ENCODE assay signal across 13 cellular contexts in the genomic region with DNA sequence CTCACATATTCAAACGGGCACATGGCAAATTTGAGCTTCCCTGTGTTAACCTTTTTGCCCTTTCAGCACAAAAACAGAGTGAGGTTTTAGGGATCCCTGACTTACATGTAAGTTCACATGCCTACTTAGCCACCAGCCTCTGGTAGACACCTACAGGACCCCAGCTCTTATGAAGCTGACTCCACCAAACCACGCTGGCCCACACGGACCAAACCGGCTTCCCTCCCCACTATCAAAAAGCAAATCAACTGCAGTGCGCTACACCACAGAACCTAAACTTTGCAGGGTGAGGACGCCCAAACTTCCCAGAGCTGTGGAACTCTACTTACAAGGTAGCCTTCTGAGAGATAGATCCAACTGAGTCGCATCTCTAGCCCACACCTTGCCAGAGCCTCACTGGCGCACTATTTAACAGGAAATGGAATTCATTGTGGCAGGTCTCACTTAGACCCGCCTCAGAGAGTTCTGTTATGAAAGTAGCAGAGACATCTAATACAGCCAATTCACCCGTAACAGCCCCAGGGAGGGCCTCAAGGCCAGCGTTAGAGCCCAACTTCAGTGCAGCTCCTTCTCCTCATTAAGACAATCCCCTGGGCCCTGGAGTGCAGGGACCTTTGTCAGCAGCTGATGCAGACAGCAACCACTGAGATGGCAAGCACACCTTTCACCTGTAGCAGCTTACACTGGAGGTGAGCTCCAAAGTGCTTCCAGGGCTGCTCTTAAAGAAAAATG. TPM values are rescaled to one million over a fixed set of nuclear protein-coding genes. Genes with fewer than 3 reads are reported as not detected.
DNase-seq lines count a peak whose midpoint lies in the region; ATAC-seq and TF ChIP-seq lines count a peak whose summit lies in the region.
"Had no signal": no experiment of that assay in that cellular context is flagged by ENCODE, and none has a peak within 500 bp of the region (broad histone marks: within the 10 kb centered on the region; RNA-seq: fewer than 3 reads in every experiment).

No MANE protein-coding gene starts in this region.

- no peak overlapping the region for H2BK15ac ChIP-seq in mesenchymal stem cell (ENCODE audit: low read depth, poor library complexity, severe bottlenecking)

- H3K36me3 ChIP-seq in left ventricle myocardium inferior = peaks cover 62% of the 10 kb centered on the region
- peaks cover 0 to 100% (median 29%) of the 10 kb centered on the region in 9 donors for H3K36me3 ChIP-seq in heart right ventricle
- peaks cover 47 to 91% of the 10 kb centered on the region in 2 experiments for H3K36me3 ChIP-seq in mesenchymal stem cell (ENCODE audit: control insufficient read depth in 1 of 2, insufficient read depth in 2 of 2, low read depth in 1 of 2, low read length in 2 of 2)
- H3K36me3 ChIP-seq in PC-9 (ENCODE audit: low read depth) = peaks cover 30% of the 10 kb centered on the region

- peaks cover 10% of the 10 kb centered on the region for H3K79me1 ChIP-seq in mesenchymal stem cell (replicated peaks; ENCODE audit: low read length, poor library complexity, severe bottlenecking)

- H2BK5ac ChIP-seq in mesenchymal stem cell (ENCODE audit: low read depth, low read length, poor library complexity, severe bottlenecking) = no peak overlapping the region

- H3K79me2 ChIP-seq in PC-9 (ENCODE audit: low read depth) = no peaks in the 10 kb centered on the region

- no peaks in the 10 kb centered on the region for H3K9me3 Mint-ChIP-seq in activated naive CD8-positive, alpha-beta T cell treated with anti-CD3 and anti-CD28 coated beads, Interleukin-2, amount 50 U/mL, for 24 hours
- no peaks in the 10 kb centered on the region for H3K9me3 Mint-ChIP-seq in type B pancreatic cell
- H3K9me3 Mint-ChIP-seq: activated CD4-positive, alpha-beta T cell treated with anti-CD3 and anti-CD28 coated beads, Interleukin-2, amount 10 ng/mL, durations not matched to agents 24 days and 14 days; activated naive CD4-positive, alpha-beta T cell treated with anti-CD3 and anti-CD28 coated beads for 36 hours had no signal

- no peak overlapping the region for H2BK120ac ChIP-seq in mesenchymal stem cell (ENCODE audit: low read depth, low read length)

- H3K27ac Mint-ChIP-seq in activated naive CD8-positive, alpha-beta T cell treated with anti-CD3 and anti-CD28 coated beads, Interleukin-2, amount 50 U/mL, for 24 hours = peak overlapping the region; percentile 20
- H3K27ac Mint-ChIP-seq in type B pancreatic cell = no peak overlapping the region
- H3K27ac Mint-ChIP-seq: activated CD4-positive, alpha-beta T cell treated with anti-CD3 and anti-CD28 coated beads, Interleukin-2, amount 10 ng/mL, durations not matched to agents 24 days and 14 days; activated naive CD4-positive, alpha-beta T cell treated with anti-CD3 and anti-CD28 coated beads for 36 hours had no signal

- BruUV-seq in PC-9 (replicated peaks; lab: Mats Ljungman, UMichigan) = no TSS peak

- H2AFZ ChIP-seq in mesenchymal stem cell (ENCODE audit: low read depth, low read length) (no peak overlapping the region), PC-9 (no peak overlapping the region)

- H3K14ac ChIP-seq in mesenchymal stem cell (ENCODE audit: low read length in 2 of 2) = no peak overlapping the region

- POLR2A ChIA-PET in PC-9 (lab: Charles Lee; ENCODE audit: unreplicated experiment) = no interaction called here

- CTCF ChIA-PET in PC-9 (lab: Charles Lee) = interaction anchor here (0.5 kb wide), 1 partner anchor 434 kb away, joined by 10 read pairs; no protein-coding TSS in a partner anchor

- H3K4me3 Mint-ChIP-seq in activated naive CD8-positive, alpha-beta T cell treated with anti-CD3 and anti-CD28 coated beads, Interleukin-2, amount 50 U/mL, for 24 hours = no peak overlapping the region
- no peak overlapping the region for H3K4me3 Mint-ChIP-seq in type B pancreatic cell
- H3K4me3 Mint-ChIP-seq: activated CD4-positive, alpha-beta T cell treated with anti-CD3 and anti-CD28 coated beads, Interleukin-2, amount 10 ng/mL, durations not matched to agents 24 days and 14 days; activated naive CD4-positive, alpha-beta T cell treated with anti-CD3 and anti-CD28 coated beads for 36 hours had no signal

- H4K8ac ChIP-seq in mesenchymal stem cell (ENCODE audit: low read length) = no peak overlapping the region

- H3K18ac ChIP-seq in mesenchymal stem cell (ENCODE audit: low read depth in 1 of 2, low read length in 2 of 2) = no peak overlapping the region

- H3K36me3 Mint-ChIP-seq in activated naive CD8-positive, alpha-beta T cell treated with anti-CD3 and anti-CD28 coated beads, Interleukin-2, amount 50 U/mL, for 24 hours (ENCODE audit: low read depth) = peaks cover 32% of the 10 kb centered on the region
- peaks cover 21% of the 10 kb centered on the region for H3K36me3 Mint-ChIP-seq in type B pancreatic cell

- H4K20me1 ChIP-seq in PC-9 (ENCODE audit: insufficient read depth) = peaks cover 29% of the 10 kb centered on the region

- no peak overlapping the region for H2BK12ac ChIP-seq in mesenchymal stem cell (ENCODE audit: low read length in 2 of 2)

- no peak overlapping the region for H3K4ac ChIP-seq in mesenchymal stem cell (ENCODE audit: low read depth in 1 of 2, low read length in 2 of 2)

- peaks cover 59% of the 10 kb centered on the region for H3K4me1 ChIP-seq in left ventricle myocardium inferior
- H3K4me1 ChIP-seq in heart right ventricle = peaks cover 11 to 61% (median 44%) of the 10 kb centered on the region in 9 donors
- H3K4me1 ChIP-seq in mesenchymal stem cell (ENCODE audit: control insufficient read depth, insufficient read depth, low read depth, low read length) = peaks cover 25% of the 10 kb centered on the region
- H3K4me1 ChIP-seq in PC-9 (replicated peaks; ENCODE audit: insufficient read depth) = no peaks in the 10 kb centered on the region

- H3K9me2 ChIP-seq in PC-9 (ENCODE audit: insufficient read depth) = no peaks in the 10 kb centered on the region

- H3K9ac ChIP-seq in mesenchymal stem cell (ENCODE audit: low read length) = peak overlapping the region; percentile 53

- H3K9me3 ChIP-seq in left ventricle myocardium inferior (replicated peaks) (no peaks in the 10 kb centered on the region), heart right ventricle (no peaks in the 10 kb centered on the region), mesenchymal stem cell (ENCODE audit: control insufficient read depth, low read length) (no peaks in the 10 kb centered on the region), PC-9 (ENCODE audit: insufficient read depth, low read depth) (no peaks in the 10 kb centered on the region)

- peak overlapping the region; percentile 78 for H2AK5ac ChIP-seq in mesenchymal stem cell (ENCODE audit: low read length, severe bottlenecking)

- intact Hi-C loops in left ventricle myocardium inferior (cut with micrococcal nuclease) = loop anchor here (5.0 kb wide), 1 partner anchor 58 kb away; no protein-coding TSS in a partner anchor
- intact Hi-C loops in heart right ventricle (cut with DNase I) = loop anchor here in 2 of 10 donors (5.0 to 10.0 kb wide), 3 partner anchors 58 to 123 kb away; no protein-coding TSS in a partner anchor
- intact Hi-C loops in PC-9 (cut with micrococcal nuclease; ENCODE audit: unreplicated experiment) = no loop called here

- H3K4me2 ChIP-seq in mesenchymal stem cell (ENCODE audit: low read length, poor library complexity, severe bottlenecking) = no peak overlapping the region
- no peak overlapping the region for H3K4me2 ChIP-seq in PC-9

- H3K27ac ChIP-seq in left ventricle myocardium inferior (replicated peaks) = peak overlapping the region; percentile 47
- peak overlapping the region in 5 of 10 donors; percentile 8 to 57 (median 10) for H3K27ac ChIP-seq in heart right ventricle
- peak overlapping the region; percentile 81 for H3K27ac ChIP-seq in mesenchymal stem cell (ENCODE audit: low read length, poor library complexity, severe bottlenecking)
- H3K27ac ChIP-seq in PC-9 = no peak overlapping the region

- no peak for ATAC-seq in heart right ventricle
- ATAC-seq in activated naive CD8-positive, alpha-beta T cell treated with anti-CD3 and anti-CD28 coated beads, Interleukin-2, amount 50 U/mL, for 24 hours = peak; percentile 27
- ATAC-seq in HG02981 (IDR thresholded peaks at IDR 0.05; ENCODE audit: unreplicated experiment) = no peak

- peaks cover 54% of the 10 kb centered on the region for H3F3A ChIP-seq in PC-9 (ENCODE audit: insufficient read depth, low read depth)

- H3K4me1 Mint-ChIP-seq in activated naive CD8-positive, alpha-beta T cell treated with anti-CD3 and anti-CD28 coated beads, Interleukin-2, amount 50 U/mL, for 24 hours = peaks cover 26% of the 10 kb centered on the region
- peaks cover 4% of the 10 kb centered on the region for H3K4me1 Mint-ChIP-seq in type B pancreatic cell (ENCODE audit: unreplicated experiment)

- no peaks in the 10 kb centered on the region for H3K27me3 Mint-ChIP-seq in activated naive CD8-positive, alpha-beta T cell treated with anti-CD3 and anti-CD28 coated beads, Interleukin-2, amount 50 U/mL, for 24 hours
- no peaks in the 10 kb centered on the region for H3K27me3 Mint-ChIP-seq in type B pancreatic cell
- H3K27me3 Mint-ChIP-seq: activated CD4-positive, alpha-beta T cell treated with anti-CD3 and anti-CD28 coated beads, Interleukin-2, amount 10 ng/mL, durations not matched to agents 24 days and 14 days had no signal

- no peak overlapping the region for H3K23ac ChIP-seq in mesenchymal stem cell (ENCODE audit: low read length in 2 of 2)

- TF ChIP-seq CTCF in left ventricle myocardium inferior (IDR thresholded peaks at IDR 0.05; ENCODE audit: borderline replicate concordance) = no peak
- no peak for TF ChIP-seq CTCF in heart right ventricle (IDR thresholded peaks at IDR 0.05)
- no peak for TF ChIP-seq CTCF in type B pancreatic cell (conservative IDR thresholded peaks at IDR 0.05)
- TF ChIP-seq CTCF in PC-9 (conservative IDR thresholded peaks at IDR 0.05) = no peak

- H3K27me3 ChIP-seq in left ventricle myocardium inferior (ENCODE audit: low read depth) (no peaks in the 10 kb centered on the region), heart right ventricle (no peaks in the 10 kb centered on the region), mesenchymal stem cell (ENCODE audit: control insufficient read depth in 1 of 2, insufficient read depth in 1 of 2, low read length in 2 of 2) (no peaks in the 10 kb centered on the region), PC-9 (ENCODE audit: insufficient read depth, low read depth) (no peaks in the 10 kb centered on the region)

- DNase-seq in left ventricle myocardium inferior = no peak
- DNase-seq in heart right ventricle = no peak
- DNase-seq in activated naive CD8-positive, alpha-beta T cell treated with anti-CD3 and anti-CD28 coated beads, Interleukin-2, amount 50 U/mL, for 24 hours = no peak
- DNase-seq in mesenchymal stem cell = no peak
- DNase-seq in type B pancreatic cell (ENCODE audit: extremely low spot score, unreplicated experiment) = peak; percentile 29
- no peak for DNase-seq in NCI-H1930 (lab: John Stamatoyannopoulos, UW)
- DNase-seq in PC-9 = no peak
- DNase-seq: activated CD4-positive, alpha-beta T cell treated with anti-CD3 and anti-CD28 coated beads, Interleukin-2, amount 10 ng/mL, durations not matched to agents 24 days and 14 days; activated naive CD4-positive, alpha-beta T cell treated with anti-CD3 and anti-CD28 coated beads for 36 hours; NCI-H1092; NCI-H446; stimulated activated CD4-positive, alpha-beta T cell treated with anti-CD3 and anti-CD28 coated beads, Interleukin-15, amount 100 ng/mL, for 24 hours had no signal

- 75 to 86% methylated on average over 11 of the region's 11 CpGs for WGBS in heart right ventricle, 2 donors
- WGBS in mesenchymal stem cell = 96% methylated on average over 11 of the region's 11 CpGs

- no peak overlapping the region for H4K91ac ChIP-seq in mesenchymal stem cell (ENCODE audit: low read length)

- H3K4me3 ChIP-seq in left ventricle myocardium inferior = no peak overlapping the region
- H3K4me3 ChIP-seq in heart right ventricle = no peak overlapping the region
- no peak overlapping the region for H3K4me3 ChIP-seq in mesenchymal stem cell (ENCODE audit: insufficient read depth in 1 of 2, low read depth in 1 of 2, low read length in 2 of 2)
- H3K4me3 ChIP-seq in PC-9 = no peak overlapping the region

RNA-seq across cellular contexts. Expression of a gene that starts 49.2 kb away (rescaled TPM):
- total RNA-seq in left ventricle myocardium inferior = 50.5 TPM
- 10 to 100 TPM; 29.8 to 61.4 (median 39.0) TPM for total RNA-seq in heart right ventricle
- polyA plus RNA-seq in heart right ventricle = 10 to 100 TPM in 1 of 2 donors, 1 to 10 TPM in 1; 9.9 to 11.5 TPM
- 50.8 TPM for polyA plus RNA-seq in mesenchymal stem cell (2013, experiment 1 of 2)
- polyA plus RNA-seq in mesenchymal stem cell (2013, experiment 2 of 2) = 50.3 TPM
- total RNA-seq in type B pancreatic cell (ENCODE audit: low replicate concordance) = 2.4 and 5.2 TPM in 2 replicates
- 4.8 and 6.5 TPM in 2 replicates for total RNA-seq in PC-9 (2021)
